ENCODE assay signal across 8 cellular contexts in genomic region chr15:64703632-64703959, GRCh38.
DNase-seq lines count a peak whose midpoint lies in the region; ATAC-seq and TF ChIP-seq lines count a peak whose summit lies in the region.

No MANE protein-coding gene starts in this region.

- H3K27me3 ChIP-seq in gastroesophageal sphincter (no peaks in the 10 kb centered on the region), skeletal muscle satellite cell (ENCODE audit: control insufficient read depth, insufficient read depth, low read length) (no peaks in the 10 kb centered on the region)

- no peak for TF ChIP-seq POLR2A in gastroesophageal sphincter (IDR thresholded peaks at IDR 0.05)

- H3K4me1 ChIP-seq in gastroesophageal sphincter, result peaks cover 32 to 51% (median 36%) of the 10 kb centered on the region in 3 donors
- peaks cover 42% of the 10 kb centered on the region for H3K4me1 ChIP-seq in skeletal muscle satellite cell (ENCODE audit: control insufficient read depth, insufficient read depth, low read length)

- H3K4me2 ChIP-seq in skeletal muscle satellite cell (ENCODE audit: low read length), result peak overlapping the region; percentile 86

- TF ChIP-seq CTCF in gastroesophageal sphincter (IDR thresholded peaks at IDR 0.05), result no peak

- H3K9me3 ChIP-seq in gastroesophageal sphincter (no peaks in the 10 kb centered on the region), skeletal muscle satellite cell (replicated peaks; ENCODE audit: low read length) (no peaks in the 10 kb centered on the region)

- H3K27me3 Mint-ChIP-seq in activated CD4-positive, alpha-beta T cell treated with anti-CD3 and anti-CD28 coated beads, Interleukin-2, amount 10 ng/mL, durations not matched to agents 7 days and 5 days, result peaks cover 2% of the 10 kb centered on the region
- no peaks in the 10 kb centered on the region for H3K27me3 Mint-ChIP-seq in T-cell

- peak overlapping the region; percentile 80 for H3K9ac ChIP-seq in skeletal muscle satellite cell (ENCODE audit: low read depth, low read length)

- peaks cover 11% of the 10 kb centered on the region for H3K36me3 Mint-ChIP-seq in activated CD4-positive, alpha-beta T cell treated with anti-CD3 and anti-CD28 coated beads, Interleukin-2, amount 10 ng/mL, durations not matched to agents 7 days and 5 days (ENCODE audit: low read depth)
- peaks cover 5% of the 10 kb centered on the region for H3K36me3 Mint-ChIP-seq in T-cell

- H3K9me3 Mint-ChIP-seq in activated CD4-positive, alpha-beta T cell treated with anti-CD3 and anti-CD28 coated beads, Interleukin-2, amount 10 ng/mL, durations not matched to agents 7 days and 5 days, result no peaks in the 10 kb centered on the region
- no peaks in the 10 kb centered on the region for H3K9me3 Mint-ChIP-seq in T-cell

- peak overlapping the region; percentile 41 to 96 (median 92) for H3K27ac ChIP-seq in gastroesophageal sphincter

- peak overlapping the region; percentile 71 for H3K27ac Mint-ChIP-seq in activated CD4-positive, alpha-beta T cell treated with anti-CD3 and anti-CD28 coated beads, Interleukin-2, amount 10 ng/mL, durations not matched to agents 7 days and 5 days
- peak overlapping the region; percentile 64 to 80 for H3K27ac Mint-ChIP-seq in T-cell

- H3K4me3 ChIP-seq in gastroesophageal sphincter (peak overlapping the region; percentile 66 to 92), skeletal muscle satellite cell (ENCODE audit: low read length) (peak overlapping the region; percentile 79)

- peak overlapping the region; percentile 80 for H3K4me3 Mint-ChIP-seq in activated CD4-positive, alpha-beta T cell treated with anti-CD3 and anti-CD28 coated beads, Interleukin-2, amount 10 ng/mL, durations not matched to agents 7 days and 5 days
- H3K4me3 Mint-ChIP-seq in T-cell, result peak overlapping the region; percentile 70 to 91 (median 78)

- H3K36me3 ChIP-seq in gastroesophageal sphincter (peaks cover 0 to 8% of the 10 kb centered on the region in 2 donors), skeletal muscle satellite cell (ENCODE audit: insufficient read depth, low read length) (peaks cover 5% of the 10 kb centered on the region)

- 33 to 53% methylated on average over 4 to 5 of the region's 7 CpGs for WGBS in gastroesophageal sphincter (ENCODE audit: low coverage in 1 of 2), 2 donors

- TF ChIP-seq EP300 in gastroesophageal sphincter (IDR thresholded peaks at IDR 0.05), result no peak

- ATAC-seq in T-cell (replicated peaks in 1 of 4), result peak in 3 of 4 experiments; percentile 1 to 11 (median 7)
- no peak for ATAC-seq in gastroesophageal sphincter
- no peak for ATAC-seq in GM19455 (IDR thresholded peaks at IDR 0.05; ENCODE audit: unreplicated experiment)

- POLR2A ChIA-PET in activated CD4-positive, alpha-beta T cell treated with anti-CD3 and anti-CD28 coated beads, Interleukin-2, amount 10 ng/mL, durations not matched to agents 7 days and 5 days (lab: Charles Lee), result no interaction called here
- POLR2A ChIA-PET in T-cell (lab: Charles Lee), result no interaction called here

- peaks cover 45% of the 10 kb centered on the region for H3K4me1 Mint-ChIP-seq in activated CD4-positive, alpha-beta T cell treated with anti-CD3 and anti-CD28 coated beads, Interleukin-2, amount 10 ng/mL, durations not matched to agents 7 days and 5 days
- peaks cover 46 to 49% (median 49%) of the 10 kb centered on the region in 3 donors for H3K4me1 Mint-ChIP-seq in T-cell

- DNase-seq in activated CD4-positive, alpha-beta T cell treated with anti-CD3 and anti-CD28 coated beads, Interleukin-2, amount 10 ng/mL, durations not matched to agents 7 days and 5 days, result no peak
- no peak for DNase-seq in activated CD4-positive, alpha-beta T cell treated with anti-CD3 and anti-CD28 coated beads for 1 hour
- DNase-seq in T-cell (no peak), amniotic stem cell (lab: John Stamatoyannopoulos, UW) (no peak)
- no peak for DNase-seq in stimulated activated CD4-positive, alpha-beta T cell treated with anti-CD3 and anti-CD28 coated beads, Interleukin-12 subunit alpha, Interleukin-12 subunit beta, amount 100 ng/mL, for 4 hours

- CTCF ChIA-PET in activated CD4-positive, alpha-beta T cell treated with anti-CD3 and anti-CD28 coated beads, Interleukin-2, amount 10 ng/mL, durations not matched to agents 7 days and 5 days (lab: Charles Lee), result interaction anchor here (0.6 to 1.9 kb wide), 2 partner anchors 25 to 278 kb away, joined by 3 to 4 read pairs; no protein-coding TSS in a partner anchor
- CTCF ChIA-PET in T-cell (lab: Charles Lee), result no interaction called here

Comparison
In these comparisons a context has a peak if more than half of its experiments do, and no peak if none do; other contexts are left out.
1. ATAC-seq: peak in T-cell (3 of 4); none in gastroesophageal sphincter (single experiment) and GM19455 (single experiment).